In genomic region chr3:188403404-188403803, GRCh38 we compare ENCODE assay signal across 17 cellular contexts.
DNase-seq lines count a peak whose midpoint lies in the region; ATAC-seq, FAIRE-seq and TF ChIP-seq lines count a peak whose summit lies in the region.
"Had no signal": no experiment of that assay in that cellular context is flagged by ENCODE, and none has a peak within 500 bp of the region (broad histone marks: within the 10 kb centered on the region; RNA-seq: fewer than 3 reads in every experiment).

No MANE protein-coding gene starts in this region.

- H3K4me3 ChIP-seq in pancreas (no peak overlapping the region), smooth muscle cell (no peak overlapping the region)
- H3K4me3 ChIP-seq: GM12878, HAP-1 had no signal

- no peak overlapping the region for H2AFZ ChIP-seq in smooth muscle cell (ENCODE audit: low read depth)

- peak overlapping the region; percentile 25 for H3K27ac Mint-ChIP-seq in activated naive CD4-positive, alpha-beta T cell treated with anti-CD3 and anti-CD28 coated beads, Interleukin-2, amount 10 ng/mL, durations not matched to agents 7 days and 5 days
- no peak overlapping the region for H3K27ac Mint-ChIP-seq in activated naive CD4-positive, alpha-beta T cell treated with anti-CD3 and anti-CD28 coated beads for 36 hours
- H3K27ac Mint-ChIP-seq in T-helper 1 cell treated with Interleukin-12 subunit alpha and Interleukin-12 subunit beta and Interleukin-4 antibody, amounts not matched to agents 30 μg/mL and 1 μg/mL, for 36 hours: no peak overlapping the region
- no peak overlapping the region for H3K27ac Mint-ChIP-seq in activated naive CD8-positive, alpha-beta T cell treated with anti-CD3 and anti-CD28 coated beads, Interleukin-2, amount 50 U/mL, for 24 hours

- H3K4me1 Mint-ChIP-seq in activated naive CD4-positive, alpha-beta T cell treated with anti-CD3 and anti-CD28 coated beads, Interleukin-2, amount 10 ng/mL, durations not matched to agents 7 days and 5 days: peaks cover 62% of the 10 kb centered on the region
- H3K4me1 Mint-ChIP-seq in activated naive CD4-positive, alpha-beta T cell treated with anti-CD3 and anti-CD28 coated beads for 36 hours (ENCODE audit: low read depth): peaks cover 50% of the 10 kb centered on the region
- H3K4me1 Mint-ChIP-seq in T-helper 1 cell treated with Interleukin-12 subunit alpha and Interleukin-12 subunit beta and Interleukin-4 antibody, amounts not matched to agents 30 μg/mL and 1 μg/mL, for 36 hours (ENCODE audit: low read depth): peaks cover 52% of the 10 kb centered on the region
- H3K4me1 Mint-ChIP-seq in activated naive CD8-positive, alpha-beta T cell treated with anti-CD3 and anti-CD28 coated beads, Interleukin-2, amount 50 U/mL, for 24 hours: peaks cover 59% of the 10 kb centered on the region

- peaks cover 3 to 14% (median 5%) of the 10 kb centered on the region in 3 donors for H3K4me1 ChIP-seq in pancreas
- H3K4me1 ChIP-seq in smooth muscle cell (ENCODE audit: low read depth): no peaks in the 10 kb centered on the region
- H3K4me1 ChIP-seq: Caco-2, HAP-1 had no signal

- H3K9ac ChIP-seq in smooth muscle cell (ENCODE audit: low read depth): no peak overlapping the region

- H3K79me2 ChIP-seq in smooth muscle cell (ENCODE audit: low read depth): peaks cover 58% of the 10 kb centered on the region

- H3K9me3 Mint-ChIP-seq in activated naive CD4-positive, alpha-beta T cell treated with anti-CD3 and anti-CD28 coated beads, Interleukin-2, amount 10 ng/mL, durations not matched to agents 7 days and 5 days: peaks cover 3% of the 10 kb centered on the region
- H3K9me3 Mint-ChIP-seq in activated naive CD4-positive, alpha-beta T cell treated with anti-CD3 and anti-CD28 coated beads for 36 hours: peaks cover 1% of the 10 kb centered on the region
- no peaks in the 10 kb centered on the region for H3K9me3 Mint-ChIP-seq in T-helper 1 cell treated with Interleukin-12 subunit alpha and Interleukin-12 subunit beta and Interleukin-4 antibody, amounts not matched to agents 30 μg/mL and 1 μg/mL, for 36 hours
- peaks cover 13% of the 10 kb centered on the region for H3K9me3 Mint-ChIP-seq in activated naive CD8-positive, alpha-beta T cell treated with anti-CD3 and anti-CD28 coated beads, Interleukin-2, amount 50 U/mL, for 24 hours

- no peaks in the 10 kb centered on the region for H3K27me3 Mint-ChIP-seq in activated naive CD4-positive, alpha-beta T cell treated with anti-CD3 and anti-CD28 coated beads, Interleukin-2, amount 10 ng/mL, durations not matched to agents 7 days and 5 days
- no peaks in the 10 kb centered on the region for H3K27me3 Mint-ChIP-seq in activated naive CD4-positive, alpha-beta T cell treated with anti-CD3 and anti-CD28 coated beads for 36 hours (ENCODE audit: low read depth)
- peaks cover 11% of the 10 kb centered on the region for H3K27me3 Mint-ChIP-seq in T-helper 1 cell treated with Interleukin-12 subunit alpha and Interleukin-12 subunit beta and Interleukin-4 antibody, amounts not matched to agents 30 μg/mL and 1 μg/mL, for 36 hours (ENCODE audit: low read depth)
- H3K27me3 Mint-ChIP-seq in activated naive CD8-positive, alpha-beta T cell treated with anti-CD3 and anti-CD28 coated beads, Interleukin-2, amount 50 U/mL, for 24 hours: no peaks in the 10 kb centered on the region

- no peak for TF ChIP-seq CTCF in pancreas (IDR thresholded peaks at IDR 0.05)
- no peak for TF ChIP-seq CTCF in smooth muscle cell (IDR thresholded peaks at IDR 0.05; ENCODE audit: borderline replicate concordance, insufficient read depth, poor library complexity, severe bottlenecking)

- no peak overlapping the region for H3K4me3 Mint-ChIP-seq in activated naive CD4-positive, alpha-beta T cell treated with anti-CD3 and anti-CD28 coated beads, Interleukin-2, amount 10 ng/mL, durations not matched to agents 7 days and 5 days
- H3K4me3 Mint-ChIP-seq in activated naive CD4-positive, alpha-beta T cell treated with anti-CD3 and anti-CD28 coated beads for 36 hours: no peak overlapping the region
- H3K4me3 Mint-ChIP-seq in T-helper 1 cell treated with Interleukin-12 subunit alpha and Interleukin-12 subunit beta and Interleukin-4 antibody, amounts not matched to agents 30 μg/mL and 1 μg/mL, for 36 hours: peak overlapping the region; percentile 7
- peak overlapping the region; percentile 10 for H3K4me3 Mint-ChIP-seq in activated naive CD8-positive, alpha-beta T cell treated with anti-CD3 and anti-CD28 coated beads, Interleukin-2, amount 50 U/mL, for 24 hours

- H3K36me3 ChIP-seq in pancreas (no peaks in the 10 kb centered on the region), smooth muscle cell (ENCODE audit: low read depth) (no peaks in the 10 kb centered on the region)
- H3K36me3 ChIP-seq: HAP-1 had no signal

- peak; percentile 41 for FAIRE-seq in pancreas (lab: Jason Lieb, UNC)
- FAIRE-seq: GM12878 had no signal

- H4K20me1 ChIP-seq in smooth muscle cell (ENCODE audit: low read depth): peaks cover 64% of the 10 kb centered on the region

- intact Hi-C loops in activated naive CD4-positive, alpha-beta T cell treated with anti-CD3 and anti-CD28 coated beads for 36 hours (cut with micrococcal nuclease): loop anchor here (5.0 kb wide), 3 partner anchors 179 to 486 kb away; no protein-coding TSS in a partner anchor
- intact Hi-C loops in pancreas (cut with DNase I): no loop called here

- H3K4me2 ChIP-seq in smooth muscle cell: no peak overlapping the region

- 92 to 94% methylated on average over 1 of the region's 1 CpG for WGBS in pancreas, 2 donors
- WGBS in smooth muscle cell (ENCODE audit: low lambda C conversion rate): 95% methylated on average over 1 of the region's 1 CpG

- CTCF ChIA-PET in activated naive CD4-positive, alpha-beta T cell treated with anti-CD3 and anti-CD28 coated beads, Interleukin-2, amount 10 ng/mL, durations not matched to agents 7 days and 5 days (lab: Charles Lee): interaction anchor here (2.1 kb wide), 1 partner anchor 663 kb away, joined by 8 read pairs; no protein-coding TSS in a partner anchor
- CTCF ChIA-PET in activated naive CD4-positive, alpha-beta T cell treated with anti-CD3 and anti-CD28 coated beads for 36 hours (lab: Charles Lee): no interaction called here

- no peaks in the 10 kb centered on the region for H3K27me3 ChIP-seq in pancreas
- no peaks in the 10 kb centered on the region for H3K27me3 ChIP-seq in smooth muscle cell (ENCODE audit: low read depth)

- no peak for DNase-seq in activated naive CD4-positive, alpha-beta T cell treated with anti-CD3 and anti-CD28 coated beads, Interleukin-2, amount 10 ng/mL, durations not matched to agents 7 days and 5 days
- no peak for DNase-seq in activated naive CD4-positive, alpha-beta T cell treated with anti-CD3 and anti-CD28 coated beads for 36 hours
- DNase-seq in activated naive CD8-positive, alpha-beta T cell treated with anti-CD3 and anti-CD28 coated beads, Interleukin-2, amount 50 U/mL, for 24 hours: no peak
- DNase-seq in pancreas: no peak
- no peak for DNase-seq in stimulated activated CD4-positive, alpha-beta T cell treated with anti-CD3 and anti-CD28 coated beads, Interleukin-4, amount 100 ng/mL, for 1 hour
- DNase-seq in smooth muscle cell (lab: John Stamatoyannopoulos, UW; ENCODE audit: unreplicated experiment): no peak
- DNase-seq: Caco-2, DMS53, IMR-90, MV-4-11, NCI-H1436, NCI-H2029 treated with DMSO at 0.1 percent for 48 hours had no signal

- H3K9me3 ChIP-seq in pancreas: no peaks in the 10 kb centered on the region
- no peaks in the 10 kb centered on the region for H3K9me3 ChIP-seq in smooth muscle cell (replicated peaks; ENCODE audit: low read depth)
- H3K9me3 ChIP-seq: Caco-2, HAP-1 had no signal

- H3K27ac ChIP-seq in pancreas (no peak overlapping the region), smooth muscle cell (ENCODE audit: low read depth) (no peak overlapping the region)
- H3K27ac ChIP-seq: RWPE1 had no signal

- no peaks in the 10 kb centered on the region for H3F3A ChIP-seq in smooth muscle cell (ENCODE audit: low read depth)

- H3K36me3 Mint-ChIP-seq in activated naive CD4-positive, alpha-beta T cell treated with anti-CD3 and anti-CD28 coated beads, Interleukin-2, amount 10 ng/mL, durations not matched to agents 7 days and 5 days: peaks cover 30% of the 10 kb centered on the region
- H3K36me3 Mint-ChIP-seq in activated naive CD4-positive, alpha-beta T cell treated with anti-CD3 and anti-CD28 coated beads for 36 hours (ENCODE audit: low read depth): peaks cover 16% of the 10 kb centered on the region
- peaks cover 19% of the 10 kb centered on the region for H3K36me3 Mint-ChIP-seq in T-helper 1 cell treated with Interleukin-12 subunit alpha and Interleukin-12 subunit beta and Interleukin-4 antibody, amounts not matched to agents 30 μg/mL and 1 μg/mL, for 36 hours (ENCODE audit: low read depth)
- peaks cover 22% of the 10 kb centered on the region for H3K36me3 Mint-ChIP-seq in activated naive CD8-positive, alpha-beta T cell treated with anti-CD3 and anti-CD28 coated beads, Interleukin-2, amount 50 U/mL, for 24 hours (ENCODE audit: low read depth)

- ATAC-seq in activated naive CD8-positive, alpha-beta T cell treated with anti-CD3 and anti-CD28 coated beads, Interleukin-2, amount 50 U/mL, for 24 hours: no peak
- no peak for ATAC-seq in pancreas
- ATAC-seq in HG03342 (IDR thresholded peaks at IDR 0.05; ENCODE audit: unreplicated experiment): no peak
- ATAC-seq: GM12878 had no signal

Comparison
In these comparisons a context has a peak if more than half of its experiments do, and no peak if none do; other contexts are left out.
1. H3K4me3 Mint-ChIP-seq: peak in T-helper 1 cell treated with Interleukin-12 subunit alpha and Interleukin-12 subunit beta and Interleukin-4 antibody, amounts not matched to agents 30 μg/mL and 1 μg/mL, for 36 hours (single experiment) and activated naive CD8-positive, alpha-beta T cell treated with anti-CD3 and anti-CD28 coated beads, Interleukin-2, amount 50 U/mL, for 24 hours (single experiment); none in activated naive CD4-positive, alpha-beta T cell treated with anti-CD3 and anti-CD28 coated beads, Interleukin-2, amount 10 ng/mL, durations not matched to agents 7 days and 5 days (single experiment) and activated naive CD4-positive, alpha-beta T cell treated with anti-CD3 and anti-CD28 coated beads for 36 hours (single experiment).